ENCODE assay signal across 7 cellular contexts in the genomic region with DNA sequence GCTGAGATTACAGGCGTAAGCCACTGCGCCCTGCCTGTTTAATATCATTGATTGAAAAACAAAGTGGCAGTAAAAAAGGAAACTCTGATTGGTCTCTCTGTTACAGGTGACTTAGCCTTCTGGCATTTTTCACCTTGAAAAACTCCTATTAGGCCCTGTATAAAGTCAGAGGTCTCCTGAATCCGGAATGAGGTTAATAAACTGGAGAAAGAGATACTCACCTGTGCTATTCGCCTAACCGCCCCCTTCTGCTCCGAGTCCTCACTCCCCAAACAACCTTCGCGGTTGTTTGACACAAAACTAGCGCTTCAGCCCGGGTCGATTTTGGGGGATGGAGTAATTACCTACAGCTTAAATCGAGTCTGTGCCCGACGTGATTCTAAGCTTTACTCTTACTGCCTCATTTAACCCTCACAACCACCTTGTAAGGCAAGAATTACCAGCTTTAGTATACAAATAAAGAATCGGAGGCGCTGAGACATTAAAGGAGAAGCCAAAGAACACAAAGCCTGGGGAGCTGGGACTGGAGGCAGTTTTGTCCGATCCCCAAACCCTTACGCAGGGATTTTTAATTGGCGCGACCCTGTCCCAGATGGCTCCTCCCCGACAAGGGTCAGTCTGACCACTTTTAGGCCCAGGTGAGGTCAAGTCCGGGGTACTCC. TPM values are rescaled to one million over a fixed set of nuclear protein-coding genes. Genes with fewer than 3 reads are reported as not detected.
A peak's percentile ranks its signal among the peaks of the same experiment; 100 is the strongest.
DNase-seq lines count a peak whose midpoint lies in the region; ATAC-seq, FAIRE-seq and TF ChIP-seq lines count a peak whose summit lies in the region.

No MANE protein-coding gene starts in this region.

- FAIRE-seq in keratinocyte (lab: Jason Lieb, UNC) = no peak

- H3K4me3 Mint-ChIP-seq in activated naive CD8-positive, alpha-beta T cell treated with anti-CD3 and anti-CD28 coated beads, Interleukin-2, amount 10 ng/mL, durations not matched to agents 7 days and 5 days = peak overlapping the region; percentile 79

- no peak for DNase-seq in activated naive CD8-positive, alpha-beta T cell treated with anti-CD3 and anti-CD28 coated beads, Interleukin-2, amount 10 ng/mL, durations not matched to agents 7 days and 5 days
- DNase-seq in keratinocyte (ENCODE audit: low read depth, low spot score) (no peak), suprapubic skin (ENCODE audit: low spot score in 2 of 2) (no peak), NCI-H2081 treated with DMSO at 0.1 percent for 48 hours (lab: John Stamatoyannopoulos, UW) (no peak), NCI-H524 (lab: John Stamatoyannopoulos, UW) (no peak), GM10266 (ENCODE audit: extremely low spot score) (no peak)

- H3K4me1 ChIP-seq in HUES48 (ENCODE audit: control insufficient read depth, insufficient read depth, low read length) (peaks cover 9% of the 10 kb centered on the region; the same call in 1 of the 2 replicates), keratinocyte (ENCODE audit: control insufficient read depth, extremely low read depth, insufficient read depth, low read length) (peaks cover 5% of the 10 kb centered on the region), suprapubic skin (peaks cover 15% of the 10 kb centered on the region)

- H3K27me3 ChIP-seq in HUES48 (ENCODE audit: control insufficient read depth, insufficient read depth, low read length) (no peaks in the 10 kb centered on the region), keratinocyte (ENCODE audit: control insufficient read depth, extremely low read depth, insufficient read depth, low read length) (no peaks in the 10 kb centered on the region), suprapubic skin (no peaks in the 10 kb centered on the region)

- POLR2A ChIA-PET in activated naive CD8-positive, alpha-beta T cell treated with anti-CD3 and anti-CD28 coated beads, Interleukin-2, amount 10 ng/mL, durations not matched to agents 7 days and 5 days (lab: Charles Lee) = interaction anchor here (0.6 to 2.9 kb wide), 11 partner anchors 10 to 420 kb away, joined by 3 to 25 read pairs (median 5); partner anchors contain the start of gene FAIM

- peaks cover 21% of the 10 kb centered on the region for H3K4me1 Mint-ChIP-seq in activated naive CD8-positive, alpha-beta T cell treated with anti-CD3 and anti-CD28 coated beads, Interleukin-2, amount 10 ng/mL, durations not matched to agents 7 days and 5 days

- H3K36me3 Mint-ChIP-seq in activated naive CD8-positive, alpha-beta T cell treated with anti-CD3 and anti-CD28 coated beads, Interleukin-2, amount 10 ng/mL, durations not matched to agents 7 days and 5 days = peaks cover 4% of the 10 kb centered on the region

- no peaks in the 10 kb centered on the region for H3K27me3 Mint-ChIP-seq in activated naive CD8-positive, alpha-beta T cell treated with anti-CD3 and anti-CD28 coated beads, Interleukin-2, amount 10 ng/mL, durations not matched to agents 7 days and 5 days

- no peaks in the 10 kb centered on the region for H3K9me3 Mint-ChIP-seq in activated naive CD8-positive, alpha-beta T cell treated with anti-CD3 and anti-CD28 coated beads, Interleukin-2, amount 10 ng/mL, durations not matched to agents 7 days and 5 days

- peak overlapping the region; percentile 87 for H3K27ac Mint-ChIP-seq in activated naive CD8-positive, alpha-beta T cell treated with anti-CD3 and anti-CD28 coated beads, Interleukin-2, amount 10 ng/mL, durations not matched to agents 7 days and 5 days

- no peaks in the 10 kb centered on the region for H3K79me2 ChIP-seq in keratinocyte (ENCODE audit: control insufficient read depth, insufficient read depth, low read length)

- H3K36me3 ChIP-seq in HUES48 (ENCODE audit: control insufficient read depth, insufficient read depth, low read length) (peaks cover 11% of the 10 kb centered on the region; the same call in 1 of the 2 replicates), keratinocyte (ENCODE audit: control insufficient read depth in 2 of 2, extremely low read depth in 1 of 2, insufficient read depth in 2 of 2, low read length in 2 of 2) (no peaks in the 10 kb centered on the region), suprapubic skin (no peaks in the 10 kb centered on the region)

- dilution Hi-C loops in keratinocyte (cut with MboI; ENCODE audit: extremely low pct_ligation_motif_present, low sequenced_read_pairs) = no loop called here

- peak overlapping the region; percentile 98 for H2AFZ ChIP-seq in keratinocyte (ENCODE audit: control insufficient read depth, low read length)

- peak overlapping the region; percentile 82 for H3K27ac ChIP-seq in HUES48 (ENCODE audit: low read depth, low read length)
- peak overlapping the region; percentile 90 for H3K27ac ChIP-seq in keratinocyte (ENCODE audit: control insufficient read depth, insufficient read depth, low read length)
- peak overlapping the region; percentile 93 for H3K27ac ChIP-seq in suprapubic skin

- ATAC-seq in activated naive CD8-positive, alpha-beta T cell treated with anti-CD3 and anti-CD28 coated beads, Interleukin-2, amount 10 ng/mL, durations not matched to agents 7 days and 5 days (ENCODE audit: low read depth) = no peak

- H3K9me3 ChIP-seq in HUES48 (ENCODE audit: control insufficient read depth, insufficient read depth, low read length) = 0 out of 2 replicates have a peak, but pooled peaks cover under 1% of the 10 kb centered on the region
- no peaks in the 10 kb centered on the region for H3K9me3 ChIP-seq in keratinocyte (ENCODE audit: control insufficient read depth, low read depth, low read length)
- no peaks in the 10 kb centered on the region for H3K9me3 ChIP-seq in suprapubic skin

- TF ChIP-seq CTCF in keratinocyte (optimal IDR thresholded peaks at IDR 0.05 in 1 of 3, IDR thresholded peaks at IDR 0.05 in 1 of 3, conservative IDR thresholded peaks at IDR 0.05 in 1 of 3; ENCODE audit: extremely low read depth in 1 of 3, insufficient read depth in 2 of 3, low read length in 3 of 3) (no peak), suprapubic skin (IDR thresholded peaks at IDR 0.05) (no peak), GM10266 (IDR thresholded peaks at IDR 0.05; ENCODE audit: control insufficient read depth, insufficient read depth, low read depth, missing control alignments) (no peak)

- no peak for TF ChIP-seq POLR2A in suprapubic skin (IDR thresholded peaks at IDR 0.05)

- H3K9ac ChIP-seq in HUES48 (ENCODE audit: low read depth, low read length) (peak overlapping the region; percentile 58; the same call in 1 of the 2 replicates), keratinocyte (ENCODE audit: control insufficient read depth, extremely low read depth, insufficient read depth, low read length) (peak overlapping the region; percentile 92)

- H3K4me3 ChIP-seq in HUES48 (ENCODE audit: low read depth, low read length) (peak overlapping the region; percentile 86), keratinocyte (ENCODE audit: control insufficient read depth in 2 of 3, extremely low read depth in 1 of 3, insufficient read depth in 2 of 3, low read depth in 1 of 3, low read length in 3 of 3) (peak overlapping the region; percentile 64 to 95 (median 77)), suprapubic skin (peak overlapping the region; percentile 67)

- peak overlapping the region; percentile 91 for H3K4me2 ChIP-seq in keratinocyte (ENCODE audit: control insufficient read depth, extremely low read depth, insufficient read depth, low read depth, low read length)

- H4K20me1 ChIP-seq in keratinocyte (ENCODE audit: control insufficient read depth, extremely low read depth, insufficient read depth, low read length) = no peaks in the 10 kb centered on the region

- H3K9me1 ChIP-seq in keratinocyte (ENCODE audit: control insufficient read depth, extremely low read depth, insufficient read depth, low read length) = no peaks in the 10 kb centered on the region

- WGBS in suprapubic skin = 12% methylated on average over 18 of the region's 22 CpGs

- TF ChIP-seq EP300 in suprapubic skin (IDR thresholded peaks at IDR 0.05) = no peak

RNA-seq across cellular contexts. Expression of gene CEP70, which starts 0.4 kb away (rescaled TPM):
- total RNA-seq in activated naive CD8-positive, alpha-beta T cell treated with anti-CD3 and anti-CD28 coated beads, Interleukin-2, amount 10 ng/mL, durations not matched to agents 7 days and 5 days = 10 to 100 TPM; 24.9 to 28.3 TPM
- 3.8 to 11.4 TPM (median 6.2 TPM) in 3 replicates for polyA plus RNA-seq in keratinocyte
- polyA plus RNA-seq in keratinocyte (2011; ENCODE audit: low read depth) = 7.4 TPM
- 3.5 and 5.8 TPM in 2 replicates for polyA plus RNA-seq in keratinocyte (2011; cell fraction: cytosol; rRNA removed)
- 3.0 and 4.6 TPM in 2 replicates for polyA plus RNA-seq in keratinocyte (2011; cell fraction: nucleus; rRNA removed)
- polyA plus RNA-seq in keratinocyte (2012; ENCODE audit: low replicate concordance) = 4.0 and 7.6 TPM in 2 replicates
- 0.46 to 9.0 TPM (median 1.1 TPM) in 3 replicates for polyA minus RNA-seq in keratinocyte
- polyA minus RNA-seq in keratinocyte (2011; cell fraction: cytosol; rRNA and poly(A)+ RNA removed) = 9.4 TPM
- polyA minus RNA-seq in keratinocyte (2011; cell fraction: nucleus; rRNA and poly(A)+ RNA removed) = 8.1 and 11.3 TPM in 2 replicates
- total RNA-seq in suprapubic skin = 10 to 100 TPM in 1 of 4 donors, 1 to 10 TPM in 3; 6.3 to 15.7 (median 7.2) TPM

RNA-seq across cellular contexts. Expression of gene FAIM, which starts 15.0 kb away (rescaled TPM):
- total RNA-seq in activated naive CD8-positive, alpha-beta T cell treated with anti-CD3 and anti-CD28 coated beads, Interleukin-2, amount 10 ng/mL, durations not matched to agents 7 days and 5 days = 1 to 10 TPM; 2.7 to 5.2 TPM
- polyA plus RNA-seq in keratinocyte = 3.1 to 6.7 TPM (median 3.2 TPM) in 3 replicates
- 9.0 TPM for polyA plus RNA-seq in keratinocyte (2011; ENCODE audit: low read depth)
- polyA plus RNA-seq in keratinocyte (2011; cell fraction: cytosol; rRNA removed) = 3.5 and 5.8 TPM in 2 replicates
- polyA plus RNA-seq in keratinocyte (2011; cell fraction: nucleus; rRNA removed) = 3.1 and 4.4 TPM in 2 replicates
- 4.4 and 8.2 TPM in 2 replicates for polyA plus RNA-seq in keratinocyte (2012; ENCODE audit: low replicate concordance)
- 0.36 to 0.67 TPM (median 0.40 TPM) in 3 replicates for polyA minus RNA-seq in keratinocyte
- 3.8 TPM for polyA minus RNA-seq in keratinocyte (2011; cell fraction: cytosol; rRNA and poly(A)+ RNA removed)
- 0.32 and 1.6 TPM in 2 replicates for polyA minus RNA-seq in keratinocyte (2011; cell fraction: nucleus; rRNA and poly(A)+ RNA removed)
- 10 to 100 TPM in 1 of 4 donors, 1 to 10 TPM in 3; 4.3 to 10.4 (median 6.4) TPM for total RNA-seq in suprapubic skin
